In genomic region chr17:64289652-64290051, GRCh38 we compare ENCODE assay signal across 1 cellular context.
TF ChIP-seq lines count a peak whose summit lies in the region.

No MANE protein-coding gene starts in this region.

TF ChIP-seq in K562, 482 proteins besides CTCF, POLR2A, EP300 and RAD21 (continued from another document):
- no peak for TF ChIP-seq PBX2 (CRISPR knock-in tag; IDR thresholded peaks at IDR 0.05; ENCODE audit: low read depth)
- peak; percentile 49 for TF ChIP-seq PBX2 (tag; conservative IDR thresholded peaks at IDR 0.05; ENCODE audit: low read depth)
- no peak for TF ChIP-seq ATF7 (IDR thresholded peaks at IDR 0.05)
- TF ChIP-seq MEIS2 (IDR thresholded peaks at IDR 0.05; ENCODE audit: partially characterized antibody), result peak; percentile 12
- no peak for TF ChIP-seq ZNF395 (CRISPR knock-in tag; IDR thresholded peaks at IDR 0.05)
- no peak for TF ChIP-seq TAF7 (tag; IDR thresholded peaks at IDR 0.05)
